16 cellular contexts compared by ENCODE assay signal in the genomic region with DNA sequence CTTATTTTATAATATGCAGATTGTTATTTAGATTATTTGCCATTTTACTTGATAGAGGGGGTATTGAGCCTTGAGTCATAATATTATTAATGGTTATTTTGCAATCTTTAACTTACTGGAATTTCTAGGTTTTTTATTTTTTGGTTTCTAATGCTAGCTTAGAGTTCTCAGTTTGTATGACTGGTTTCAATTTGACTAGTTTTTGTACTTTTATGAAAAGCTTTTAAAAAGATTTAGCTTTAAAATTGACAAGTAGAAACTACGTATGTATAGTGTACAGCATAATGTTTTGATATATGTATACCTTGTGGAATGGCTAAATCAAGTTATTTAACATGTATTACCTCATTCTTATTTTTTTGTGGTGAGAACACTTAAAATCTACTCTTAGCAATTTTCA. TPM values are rescaled to one million over a fixed set of nuclear protein-coding genes. Genes with fewer than 3 reads are reported as not detected.
DNase-seq lines count a peak whose midpoint lies in the region; ATAC-seq, FAIRE-seq and TF ChIP-seq lines count a peak whose summit lies in the region.
"Had no signal": no experiment of that assay in that cellular context is flagged by ENCODE, and none has a peak within 500 bp of the region (broad histone marks: within the 10 kb centered on the region; RNA-seq: fewer than 3 reads in every experiment).

No MANE protein-coding gene starts in this region.

- H3K4me2 ChIP-seq in GM12878 (ENCODE audit: control insufficient read depth, insufficient read depth), result 0 out of 2 replicates have a peak overlapping the region, but pooled peaks have one; percentile 1
- H3K4me2 ChIP-seq: BLaER1 treated with 17β-estradiol and CSF1 and Interleukin-3, amounts not matched to agents 10 nM and 100 nM had no signal

- H4K20me1 ChIP-seq in GM12878 (ENCODE audit: control insufficient read depth, insufficient read depth), result no peaks in the 10 kb centered on the region

- 3% methylated on average over 1 of the region's 1 CpG for WGBS in GM12878 (ENCODE audit: insufficient coverage, insufficient replicate concordance, low lambda C conversion rate, missing lambda C conversion rate)

- no peaks in the 10 kb centered on the region; the same call in 2 of the 3 replicates for H3K9me3 ChIP-seq in GM12878 (replicated peaks; ENCODE audit: control insufficient read depth, insufficient read depth, low read length)
- H3K9me3 ChIP-seq: BLaER1 treated with 17β-estradiol and CSF1 and Interleukin-3, amounts not matched to agents 10 nM and 100 nM; vagina had no signal

- H3K4me3 ChIP-seq in GM12878, result no peak overlapping the region
- H3K4me3 ChIP-seq: BLaER1 treated with 17β-estradiol and CSF1 and Interleukin-3, amounts not matched to agents 10 nM and 100 nM; vagina had no signal

- SMC1A ChIA-PET in GM12878 (lab: Charles Lee; ENCODE audit: uncharacterized antibody, unreplicated experiment), result interaction anchor here (0.8 to 5.4 kb wide), 11 partner anchors 9 to 181 kb away, joined by 3 to 25 read pairs (median 4); no protein-coding TSS in a partner anchor

- H3K36me3 ChIP-seq in GM12878 (ENCODE audit: control insufficient read depth in 2 of 2, insufficient read depth in 2 of 2, low read length in 1 of 2), result peaks cover 0 to 12% of the 10 kb centered on the region in 2 experiments; a peak in 2 of 4 replicates

- H3K27me3 ChIP-seq in GM12878 (replicated peaks in 1 of 2; ENCODE audit: control insufficient read depth in 2 of 2, insufficient read depth in 2 of 2, low read length in 1 of 2), result no peaks in the 10 kb centered on the region
- H3K27me3 ChIP-seq: BLaER1 treated with 17β-estradiol and CSF1 and Interleukin-3, amounts not matched to agents 10 nM and 100 nM; vagina had no signal

- peaks cover 6% of the 10 kb centered on the region for H3K79me2 ChIP-seq in GM12878 (ENCODE audit: control insufficient read depth, insufficient read depth, low read length)

- RAD21 ChIA-PET in GM12878 (lab: Charles Lee; ENCODE audit: unreplicated experiment), result interaction anchor here (1.2 to 1.5 kb wide), 2 partner anchors 19 to 42 kb away, joined by 3 to 5 read pairs; partner anchors contain the start of gene CEP350

- TF ChIP-seq EP300 in GM12878 (IDR thresholded peaks at IDR 0.05; ENCODE audit: borderline replicate concordance in 1 of 2, control insufficient read depth in 1 of 2, low read depth in 2 of 2, low read length in 2 of 2), result no peak

- ATAC-seq in GM18867 (IDR thresholded peaks at IDR 0.05; ENCODE audit: unreplicated experiment), result peak; percentile 64
- peak; percentile 54 for ATAC-seq in GM21526 (IDR thresholded peaks at IDR 0.05; ENCODE audit: low FRiP score, unreplicated experiment)
- peak; percentile 64 for ATAC-seq in HG03095 (IDR thresholded peaks at IDR 0.05; ENCODE audit: unreplicated experiment)
- peak; percentile 86 for ATAC-seq in GM12878
- ATAC-seq: WTC11 had no signal

- DNase-seq in GM12878 (ENCODE audit: low read depth, low spot score) (no peak), NCI-H524 (lab: John Stamatoyannopoulos, UW) (no peak)
- no peak for DNase-seq in stimulated activated CD4-positive, alpha-beta T cell treated with anti-CD3 and anti-CD28 coated beads, Interleukin-4, amount 100 ng/mL, for 1 hour
- DNase-seq in stimulated activated CD4-positive, alpha-beta T cell treated with anti-CD3 and anti-CD28 coated beads, Interleukin-4, amount 100 ng/mL, for 24 hours, result no peak
- DNase-seq: DMS79, GOT3, mammary epithelial cell, NCI-H1417, NCI-H345 had no signal

- TF ChIP-seq RAD21 in GM12878 (IDR thresholded peaks at IDR 0.05; ENCODE audit: insufficient read depth, low read depth, low read length), result no peak

- FAIRE-seq in GM12878 (lab: Jason Lieb, UNC), result no peak
- FAIRE-seq: GM12891 had no signal

- no peak for TF ChIP-seq POLR2A in GM12878 (IDR thresholded peaks at IDR 0.05; ENCODE audit: low read depth, low read length)

- intact Hi-C loops in GM12878 (cut with micrococcal nuclease; ENCODE audit: unreplicated experiment), result loop anchor here (2.0 kb wide), 1 partner anchor 41 kb away; the partner anchor contains the start of gene CEP350

- H3K9ac ChIP-seq in GM12878 (ENCODE audit: control insufficient read depth, insufficient read depth, low read length), result no peak overlapping the region
- H3K9ac ChIP-seq: BLaER1 treated with 17β-estradiol and CSF1 and Interleukin-3, amounts not matched to agents 10 nM and 100 nM had no signal

- POLR2A ChIA-PET in GM12878 (lab: Charles Lee), result interaction anchor here (0.6 to 1.6 kb wide), 4 partner anchors 8 to 41 kb away, joined by 3 to 4 read pairs (median 4); partner anchors contain the start of gene CEP350

- H3K4me1 ChIP-seq in GM12878 (ENCODE audit: control insufficient read depth, insufficient read depth, low read length), result peaks cover 17% of the 10 kb centered on the region
- H3K4me1 ChIP-seq: vagina had no signal

- in situ Hi-C loops in GM12878 (cut with MboI), result no loop called here

- CTCF ChIA-PET in GM12878 (lab: Yijun Ruan, JAX), result interaction anchor here (0.6 to 2.5 kb wide), 8 partner anchors 8 to 358 kb away, joined by 3 to 14 read pairs (median 5); no protein-coding TSS in a partner anchor

- H2AFZ ChIP-seq in GM12878 (ENCODE audit: control insufficient read depth, low read depth, low read length), result no peak overlapping the region

- no TSS peak for BruUV-seq in GM12878 (replicated peaks; lab: Mats Ljungman, UMichigan)

- TF ChIP-seq CTCF in GM12878 (IDR thresholded peaks at IDR 0.05 in 2 of 3, conservative IDR thresholded peaks at IDR 0.05 in 1 of 3; ENCODE audit: control insufficient read depth in 2 of 3, extremely low read depth in 1 of 3, insufficient read depth in 1 of 3, low read depth in 3 of 3, low read length in 3 of 3), result no peak

- H3K27ac ChIP-seq in GM12878 (ENCODE audit: control insufficient read depth, insufficient read depth), result no peak overlapping the region
- H3K27ac ChIP-seq: BLaER1 treated with 17β-estradiol and CSF1 and Interleukin-3, amounts not matched to agents 10 nM and 100 nM; vagina had no signal

TF ChIP-seq in GM12878, 131 proteins besides CTCF, POLR2A, EP300 and RAD21 (continues in another document):
- TF ChIP-seq MXI1 (IDR thresholded peaks at IDR 0.05; ENCODE audit: low read depth, low read length), result no peak
- TF ChIP-seq ATF7 (IDR thresholded peaks at IDR 0.05; ENCODE audit: low read depth), result peak; percentile 67
- TF ChIP-seq ASH2L (IDR thresholded peaks at IDR 0.05; ENCODE audit: borderline replicate concordance, low read depth), result no peak
- no peak for TF ChIP-seq PAX5 (IDR thresholded peaks at IDR 0.05; ENCODE audit: borderline replicate concordance, low read depth, low read length)
- no peak for TF ChIP-seq USF2 (IDR thresholded peaks at IDR 0.05; ENCODE audit: borderline replicate concordance, low read depth, low read length)
- TF ChIP-seq, protein P1, sequence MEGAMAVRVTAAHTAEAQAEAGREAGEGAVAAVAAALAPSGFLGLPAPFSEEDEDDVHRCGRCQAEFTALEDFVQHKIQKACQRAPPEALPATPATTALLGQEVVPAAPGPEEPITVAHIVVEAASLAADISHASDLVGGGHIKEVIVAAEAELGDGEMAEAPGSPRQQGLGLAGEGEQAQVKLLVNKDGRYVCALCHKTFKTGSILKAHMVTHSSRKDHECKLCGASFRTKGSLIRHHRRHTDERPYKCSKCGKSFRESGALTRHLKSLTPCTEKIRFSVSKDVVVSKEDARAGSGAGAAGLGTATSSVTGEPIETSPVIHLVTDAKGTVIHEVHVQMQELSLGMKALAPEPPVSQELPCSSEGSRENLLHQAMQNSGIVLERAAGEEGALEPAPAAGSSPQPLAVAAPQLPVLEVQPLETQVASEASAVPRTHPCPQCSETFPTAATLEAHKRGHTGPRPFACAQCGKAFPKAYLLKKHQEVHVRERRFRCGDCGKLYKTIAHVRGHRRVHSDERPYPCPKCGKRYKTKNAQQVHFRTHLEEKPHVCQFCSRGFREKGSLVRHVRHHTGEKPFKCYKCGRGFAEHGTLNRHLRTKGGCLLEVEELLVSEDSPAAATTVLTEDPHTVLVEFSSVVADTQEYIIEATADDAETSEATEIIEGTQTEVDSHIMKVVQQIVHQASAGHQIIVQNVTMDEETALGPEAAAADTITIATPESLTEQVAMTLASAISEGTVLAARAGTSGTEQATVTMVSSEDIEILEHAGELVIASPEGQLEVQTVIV (IDR thresholded peaks at IDR 0.05; ENCODE audit: borderline replicate concordance, partially characterized antibody), result no peak
- TF ChIP-seq JUNB (IDR thresholded peaks at IDR 0.05), result peak; percentile 82
- 0 out of 2 replicates have a peak, but pooled peaks have one; percentile 27 for TF ChIP-seq CREM (IDR thresholded peaks at IDR 0.05; ENCODE audit: low read depth)
- TF ChIP-seq NFIC (IDR thresholded peaks at IDR 0.05; ENCODE audit: low read depth, low read length), result peak; percentile 67; the same call in 1 of the 2 replicates
- peak; percentile 25; the same call in 1 of the 2 replicates for TF ChIP-seq RUNX3 (IDR thresholded peaks at IDR 0.05; ENCODE audit: low read length)

RNA-seq across cellular contexts. Expression of gene CEP350, which starts 41.5 kb away (rescaled TPM):
- 137 and 158 TPM in 2 replicates for total RNA-seq in GM12878 (2013; cell fraction: nucleolus; rRNA removed)
- total RNA-seq in GM12878 (2014; rRNA removed), result 33.6 and 37.3 TPM in 2 replicates
- total RNA-seq in GM12878 (2014; rRNA removed; fragmentation: Illumina TruSeq; extraction: Trizol), result 46.0 and 47.9 TPM in 2 replicates
- 30.3 and 32.7 TPM in 2 replicates for total RNA-seq in GM12878 (2021)
- polyA plus RNA-seq in GM12878 (2011; ENCODE audit: low read depth), result 9.8 TPM
- polyA plus RNA-seq in GM12878 (2011; rRNA removed), result 21.0 and 34.6 TPM in 2 replicates
- 9.4 and 9.9 TPM in 2 replicates for polyA plus RNA-seq in GM12878 (2011; cell fraction: cytosol; rRNA removed)
- 18.9 and 22.7 TPM in 2 replicates for polyA plus RNA-seq in GM12878 (2011; cell fraction: nucleus; rRNA removed)
- 13.1 and 17.2 TPM in 2 replicates for polyA plus RNA-seq in GM12878 (2012)
- 25.9 and 28.1 TPM in 2 replicates for polyA plus RNA-seq in GM12878 (2014; fragmentation: Illumina TruSeq; extraction: Trizol)
- polyA plus RNA-seq in GM12878 (2014; fragmentation: Nextera tagmentation; extraction: Ambion mirVana), result 1 to 10 TPM; 5.2 to 6.7 TPM
- polyA plus RNA-seq in GM12878 (2014; rRNA removed), result 9.7 and 12.5 TPM in 2 replicates
- 10 to 100 TPM; 21.4 to 24.9 TPM for polyA plus RNA-seq in GM12878 (2016; fragmentation: Nextera tagmentation; extraction: Ambion mirVana)
- polyA minus RNA-seq in GM12878 (2011; rRNA and poly(A)+ RNA removed), result 45.8 and 53.3 TPM in 2 replicates
- 24.7 and 30.3 TPM in 2 replicates for polyA minus RNA-seq in GM12878 (2011; cell fraction: cytosol; rRNA and poly(A)+ RNA removed)
- polyA minus RNA-seq in GM12878 (2011; cell fraction: nucleus; rRNA and poly(A)+ RNA removed), result 32.4 and 53.1 TPM in 2 replicates
